Comparison of ENCODE assay signal across 1 cellular context in the genomic region with DNA sequence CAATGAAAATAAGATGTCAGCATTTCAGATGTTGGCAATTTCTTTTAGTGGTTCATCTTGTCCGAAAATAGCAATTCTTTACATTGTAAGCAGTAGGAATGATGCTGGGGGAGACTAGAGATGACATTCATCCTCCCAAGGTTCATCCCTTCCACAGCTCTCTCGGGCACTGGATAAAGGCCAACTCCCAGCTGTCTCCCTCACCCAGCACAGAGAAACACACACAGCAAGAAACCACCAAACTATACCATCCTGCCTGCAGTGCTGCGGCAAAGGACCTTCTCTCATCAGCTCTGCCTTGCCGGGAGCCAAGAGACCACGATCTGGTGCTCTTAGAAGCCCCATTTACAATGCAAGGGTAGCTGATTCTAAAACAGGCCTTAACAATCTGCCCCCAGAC.
TF ChIP-seq lines count a peak whose summit lies in the region.

No MANE protein-coding gene starts in this region.

TF ChIP-seq in HepG2, 621 proteins besides CTCF, POLR2A, EP300 and RAD21:
- TF ChIP-seq MAFK (conservative IDR thresholded peaks at IDR 0.05 in 1 of 2, IDR thresholded peaks at IDR 0.05 in 1 of 2; ENCODE audit: low read length in 2 of 2) (peak in 1 of 2 experiments; percentile 32; a peak in 1 of 4 replicates), CENPT (CRISPR knock-in tag; IDR thresholded peaks at IDR 0.05; ENCODE audit: low read depth) (no peak)
